In the genomic region with DNA sequence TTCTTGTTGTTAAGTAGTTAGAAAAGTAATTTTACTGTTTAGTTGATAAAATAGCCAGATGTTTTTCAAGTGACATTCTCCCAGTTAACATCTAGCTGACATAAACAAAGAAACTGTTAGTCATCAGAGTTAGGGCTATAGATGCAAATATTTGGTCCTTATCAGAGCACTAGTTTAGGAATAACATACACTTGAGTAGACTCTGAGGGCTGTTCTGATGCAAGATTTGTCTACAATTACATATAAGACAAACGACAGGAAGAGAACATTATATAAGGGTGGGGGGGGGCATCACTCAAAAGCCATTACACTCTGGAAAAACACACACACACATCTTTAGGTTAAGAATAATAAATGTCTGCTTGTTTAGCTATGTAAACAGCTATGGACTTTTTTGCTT, we compare ENCODE assay signal across 26 cellular contexts.
DNase-seq lines count a peak whose midpoint lies in the region; ATAC-seq, FAIRE-seq and TF ChIP-seq lines count a peak whose summit lies in the region.
"Had no signal": no experiment of that assay in that cellular context is flagged by ENCODE, and none has a peak within 500 bp of the region (broad histone marks: within the 10 kb centered on the region; RNA-seq: fewer than 3 reads in every experiment).

No MANE protein-coding gene starts in this region.

- no peak overlapping the region for H4K8ac ChIP-seq in mesendoderm (ENCODE audit: low read depth, low read length)

- H3K4me3 ChIP-seq in K562 (no peak overlapping the region), smooth muscle cell (no peak overlapping the region), transverse colon (no peak overlapping the region), mesendoderm (ENCODE audit: low read length) (no peak overlapping the region)
- H3K4me3 ChIP-seq: A549, BLaER1, MG63, PC-9, SJCRH30 had no signal

- no peak overlapping the region for H2BK15ac ChIP-seq in mesendoderm (replicated peaks; ENCODE audit: low read depth)

- CTCF ChIA-PET in K562 (lab: Yijun Ruan, JAX; ENCODE audit: low intra/inter-chr PET ratio), result no interaction called here

- H3K27me3 ChIP-seq in K562 (ENCODE audit: control insufficient read depth in 2 of 2, insufficient read depth in 2 of 2, low read length in 2 of 2) (no peaks in the 10 kb centered on the region), smooth muscle cell (ENCODE audit: low read depth) (no peaks in the 10 kb centered on the region), transverse colon (no peaks in the 10 kb centered on the region), mesendoderm (ENCODE audit: insufficient read depth, low read length, poor library complexity) (no peaks in the 10 kb centered on the region)
- H3K27me3 ChIP-seq: BLaER1, MG63, SJCRH30 had no signal

- no peak overlapping the region for H4K5ac ChIP-seq in mesendoderm (ENCODE audit: low read length)

- BruUV-seq in K562 (replicated peaks; lab: Mats Ljungman, UMichigan), result no TSS peak

- no peak for TF ChIP-seq RAD21 in K562 (CRISPR knock-in tag; conservative IDR thresholded peaks at IDR 0.05 in 1 of 2, IDR thresholded peaks at IDR 0.05 in 1 of 2)

- H3K23ac ChIP-seq in mesendoderm (ENCODE audit: low read length), result no peak overlapping the region

- H3K9me3 ChIP-seq in K562 (replicated peaks; ENCODE audit: control insufficient read depth, insufficient read depth, low read depth, low read length), result no peaks in the 10 kb centered on the region; the same call in 1 of the 2 replicates
- H3K9me3 ChIP-seq in smooth muscle cell (replicated peaks; ENCODE audit: low read depth), result no peaks in the 10 kb centered on the region
- H3K9me3 ChIP-seq in transverse colon, result no peaks in the 10 kb centered on the region
- H3K9me3 ChIP-seq: BLaER1, MG63, SJCRH30 had no signal

- no peak for TF ChIP-seq EP300 in K562 (IDR thresholded peaks at IDR 0.05; ENCODE audit: low read length)
- no peak for TF ChIP-seq EP300 in transverse colon (IDR thresholded peaks at IDR 0.05; ENCODE audit: low read depth)

- no peak overlapping the region for H2BK120ac ChIP-seq in mesendoderm (ENCODE audit: low read depth, low read length)

- no peak overlapping the region for H2AK5ac ChIP-seq in mesendoderm (ENCODE audit: low read length)

- no peaks in the 10 kb centered on the region for H3K79me2 ChIP-seq in K562 (ENCODE audit: control insufficient read depth, insufficient read depth, low read length)
- no peaks in the 10 kb centered on the region for H3K79me2 ChIP-seq in smooth muscle cell (ENCODE audit: low read depth)
- H3K79me2 ChIP-seq in mesendoderm (ENCODE audit: control insufficient read depth, insufficient read depth, low read length), result no peaks in the 10 kb centered on the region

- FAIRE-seq in K562 (lab: Jason Lieb, UNC), result no peak
- FAIRE-seq: A549, D721Med, GM12892, GM18507, H1 had no signal

- DNase-seq in H4 (ENCODE audit: low spot score), result peak; percentile 69
- peak; percentile 3 for DNase-seq in NCI-H69 (lab: John Stamatoyannopoulos, UW)
- DNase-seq in K562 (ENCODE audit: extremely low read depth in 1 of 4, low spot score in 3 of 4), result no peak
- no peak for DNase-seq in smooth muscle cell (lab: John Stamatoyannopoulos, UW; ENCODE audit: unreplicated experiment)
- DNase-seq in transverse colon, result no peak
- DNase-seq in AG08396 (ENCODE audit: low spot score), result no peak
- no peak for DNase-seq in mesendoderm
- DNase-seq: CD8-positive, alpha-beta T cell; Karpas-422; MG63; NCI-H1092; NCI-H1436 treated with DMSO at 0.1 percent for 48 hours; NCI-H2029; NCI-H2171 treated with DMSO at 0.1 percent for 48 hours; NCI-H446; NK-92 treated with Interleukin-12 subunit alpha and Interleukin-12 subunit beta, amount 100 ng/mL, for 24 hours; PC-9; SJCRH30; SW 1271 had no signal

- no peak overlapping the region for H3K18ac ChIP-seq in mesendoderm (ENCODE audit: low read length)

- no peak for TF ChIP-seq POLR2A in K562 (conservative IDR thresholded peaks at IDR 0.05)
- TF ChIP-seq POLR2A in transverse colon (IDR thresholded peaks at IDR 0.05), result no peak

- no peak for ATAC-seq in K562
- ATAC-seq: A549; CD8-positive, alpha-beta T cell had no signal

- 0% methylated on average over 1 of the region's 1 CpG for WGBS in K562 (ENCODE audit: insufficient coverage, low coverage, missing lambda C conversion rate)
- WGBS in smooth muscle cell (ENCODE audit: low lambda C conversion rate), result 8% methylated on average over 1 of the region's 1 CpG
- WGBS in transverse colon (ENCODE audit: low coverage in 1 of 2), 2 donors, result 8 to 20% methylated on average over 1 of the region's 1 CpG
- WGBS in mesendoderm (ENCODE audit: extremely low coverage, insufficient coverage, low lambda C conversion rate), result no CpG with 5 or more reads among the region's 1 CpG

- H3F3A ChIP-seq in smooth muscle cell (ENCODE audit: low read depth), result peaks cover 14% of the 10 kb centered on the region

- H3K9ac ChIP-seq in K562 (ENCODE audit: insufficient read depth in 1 of 2, low read depth in 2 of 2, low read length in 2 of 2) (no peak overlapping the region), smooth muscle cell (ENCODE audit: low read depth) (peak overlapping the region; percentile 25), mesendoderm (ENCODE audit: low read length) (no peak overlapping the region)
- H3K9ac ChIP-seq: BLaER1 had no signal

- no peak overlapping the region for H3K56ac ChIP-seq in mesendoderm (ENCODE audit: low read length)

- H2BK5ac ChIP-seq in mesendoderm (ENCODE audit: low read length), result no peak overlapping the region

- H2AFZ ChIP-seq in K562 (ENCODE audit: low read depth, low read length) (no peak overlapping the region), smooth muscle cell (ENCODE audit: low read depth) (no peak overlapping the region)
- H2AFZ ChIP-seq: PC-9 had no signal

- no peaks in the 10 kb centered on the region for H3K4me1 ChIP-seq in K562 (replicated peaks in 1 of 2; ENCODE audit: control insufficient read depth in 2 of 2, insufficient read depth in 2 of 2, low read length in 2 of 2)
- H3K4me1 ChIP-seq in smooth muscle cell (ENCODE audit: low read depth), result no peaks in the 10 kb centered on the region
- H3K4me1 ChIP-seq in transverse colon, result no peaks in the 10 kb centered on the region
- H3K4me1 ChIP-seq in mesendoderm (ENCODE audit: control insufficient read depth, low read depth, low read length), result no peaks in the 10 kb centered on the region
- H3K4me1 ChIP-seq: A549, SJCRH30 had no signal

- intact Hi-C loops in K562 (cut with micrococcal nuclease) (no loop called here), transverse colon (cut with DNase I; ENCODE audit: low total_unique reads) (no loop called here)

- no peak overlapping the region for H3K4ac ChIP-seq in mesendoderm (ENCODE audit: low read depth, low read length)

- H3K4me2 ChIP-seq in K562 (ENCODE audit: insufficient read depth, low read length) (no peak overlapping the region), smooth muscle cell (peak overlapping the region; percentile 11), mesendoderm (ENCODE audit: low read length) (no peak overlapping the region)
- H3K4me2 ChIP-seq: A549, BLaER1, PC-9 had no signal

- POLR2A ChIA-PET in K562 (lab: Yijun Ruan, JAX), result no interaction called here

- in situ Hi-C loops in K562 (cut with MboI) (no loop called here), transverse colon (cut with MboI; ENCODE audit: low pct_ligation_motif_present in 1 of 4, low pct_unique_long_range_greater_than_20kb in 1 of 4, low sequenced_read_pairs in 3 of 4) (no loop called here)

- TF ChIP-seq CTCF in K562 (IDR thresholded peaks at IDR 0.05 in 2 of 3, conservative IDR thresholded peaks at IDR 0.05 in 1 of 3; ENCODE audit: insufficient read depth in 2 of 3, low read depth in 1 of 3, low read length in 3 of 3), result no peak
- no peak for TF ChIP-seq CTCF in smooth muscle cell (IDR thresholded peaks at IDR 0.05; ENCODE audit: borderline replicate concordance, insufficient read depth, poor library complexity, severe bottlenecking)
- TF ChIP-seq CTCF in transverse colon (IDR thresholded peaks at IDR 0.05), result no peak

- H4K20me1 ChIP-seq in K562 (replicated peaks; ENCODE audit: control insufficient read depth, insufficient read depth, low read length) (no peaks in the 10 kb centered on the region), smooth muscle cell (ENCODE audit: low read depth) (no peaks in the 10 kb centered on the region)
- H4K20me1 ChIP-seq: BLaER1 had no signal

- H3K9me1 ChIP-seq in K562 (ENCODE audit: control insufficient read depth, insufficient read depth, low read length), result no peaks in the 10 kb centered on the region

- H3K27ac ChIP-seq in K562 (ENCODE audit: extremely low read depth, low read depth, low read length) (no peak overlapping the region), smooth muscle cell (ENCODE audit: low read depth) (peak overlapping the region; percentile 76), transverse colon (no peak overlapping the region), mesendoderm (ENCODE audit: low read depth, low read length) (no peak overlapping the region)
- H3K27ac ChIP-seq: A549, BLaER1, PC-9, RWPE1, SJCRH30 had no signal

- H3K36me3 ChIP-seq in K562 (ENCODE audit: control insufficient read depth, insufficient read depth, low read length), result no peaks in the 10 kb centered on the region
- H3K36me3 ChIP-seq in smooth muscle cell (ENCODE audit: low read depth), result no peaks in the 10 kb centered on the region
- no peaks in the 10 kb centered on the region for H3K36me3 ChIP-seq in transverse colon
- no peaks in the 10 kb centered on the region for H3K36me3 ChIP-seq in mesendoderm (ENCODE audit: control insufficient read depth, insufficient read depth, low read length)
- H3K36me3 ChIP-seq: BLaER1, MG63, SJCRH30 had no signal

- no peaks in the 10 kb centered on the region for H3K79me1 ChIP-seq in mesendoderm (ENCODE audit: low read length)

TF ChIP-seq in K562, 482 proteins besides CTCF, POLR2A, EP300 and RAD21:
- TF ChIP-seq ZNF239 (CRISPR knock-in tag; IDR thresholded peaks at IDR 0.05) (peak; percentile 69), SMARCA4 (IDR thresholded peaks at IDR 0.05) (no peak)

Comparison
In these comparisons a context has a peak if more than half of its experiments do, and no peak if none do; other contexts are left out.
1. DNase-seq: peak in H4 (single experiment) and NCI-H69 (single experiment); none in K562 (0 of 4), smooth muscle cell (single experiment), transverse colon (single experiment), AG08396 (single experiment) and mesendoderm (single experiment).